In the genomic region with DNA sequence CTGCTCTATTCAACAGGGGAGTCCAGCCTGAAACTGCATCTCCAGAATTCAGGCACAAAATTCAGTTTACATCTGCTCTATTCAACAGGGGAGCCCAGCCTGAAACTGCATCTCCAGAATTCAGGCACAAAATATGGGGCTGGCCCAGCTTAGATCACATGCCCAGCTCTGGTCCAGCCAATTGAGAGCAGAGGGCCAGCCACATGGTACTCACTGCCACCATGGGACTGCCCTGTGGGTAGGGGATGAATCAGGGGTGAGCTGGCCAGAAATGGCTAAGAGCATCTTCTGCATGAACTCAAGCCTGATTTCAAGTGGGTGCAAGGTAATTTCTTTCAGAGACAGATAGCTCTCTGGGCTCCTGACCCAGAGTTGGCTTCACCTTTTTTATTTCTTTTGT, we compare ENCODE assay signal across 7 cellular contexts.
DNase-seq lines count a peak whose midpoint lies in the region.

No MANE protein-coding gene starts in this region.

- no peak overlapping the region for H3K4me3 ChIP-seq in skeletal muscle tissue (ENCODE audit: low read length in 3 of 3)

- H3K4me1 ChIP-seq in skeletal muscle tissue (ENCODE audit: control insufficient read depth in 3 of 3, insufficient read depth in 3 of 3, low read length in 3 of 3), result peaks cover 20 to 25% (median 22%) of the 10 kb centered on the region in 3 donors

- no peaks in the 10 kb centered on the region for H3K36me3 ChIP-seq in skeletal muscle tissue (ENCODE audit: control insufficient read depth in 3 of 3, insufficient read depth in 3 of 3, low read length in 3 of 3)

- no peak overlapping the region for H3K9ac ChIP-seq in skeletal muscle tissue (ENCODE audit: low read depth in 1 of 3, low read length in 3 of 3)

- peak overlapping the region; percentile 94 for H3K27ac ChIP-seq in skeletal muscle tissue (ENCODE audit: low read depth, low read length)

- peak; percentile 78 for DNase-seq in ELR (ENCODE audit: low read depth)
- peak; percentile 88 for DNase-seq in RPMI7951 (ENCODE audit: low read depth)
- DNase-seq in fibroblast of peridontal ligament (ENCODE audit: extremely low read depth), result peak; percentile 70
- DNase-seq in OCI-M1 (lab: John Stamatoyannopoulos, UW), result no peak
- DNase-seq in NCI-H345 treated with DMSO at 0.1 percent for 48 hours (lab: John Stamatoyannopoulos, UW; ENCODE audit: unreplicated experiment), result no peak
- DNase-seq in NK-92 (lab: John Stamatoyannopoulos, UW; ENCODE audit: unreplicated experiment), result no peak

- H3K9me3 ChIP-seq in skeletal muscle tissue (ENCODE audit: control insufficient read depth in 3 of 3, low read length in 3 of 3), result no peaks in the 10 kb centered on the region

- H3K27me3 ChIP-seq in skeletal muscle tissue (ENCODE audit: control insufficient read depth in 3 of 3, insufficient read depth in 3 of 3, low read length in 3 of 3), result no peaks in the 10 kb centered on the region

Comparison
In these comparisons a context has a peak if more than half of its experiments do, and no peak if none do; other contexts are left out.
1. DNase-seq: peak in ELR (single experiment), RPMI7951 (single experiment) and fibroblast of peridontal ligament (single experiment); none in OCI-M1 (single experiment), NCI-H345 treated with DMSO at 0.1 percent for 48 hours (single experiment) and NK-92 (single experiment).